In genomic region chr10:103499881-103500280, GRCh38 we compare ENCODE assay signal across 1 cellular context.
TF ChIP-seq lines count a peak whose summit lies in the region.

No MANE protein-coding gene starts in this region.

TF ChIP-seq in GM23338, 12 proteins besides CTCF, POLR2A, EP300 and RAD21 (continued from another document):
- TF ChIP-seq ZNF462 (CRISPR knock-in tag; IDR thresholded peaks at IDR 0.05) (no peak), ZNF114 (CRISPR knock-in tag; IDR thresholded peaks at IDR 0.05) (no peak), ZNF331 (CRISPR knock-in tag; IDR thresholded peaks at IDR 0.05; ENCODE audit: low read depth) (no peak), STAT1 (IDR thresholded peaks at IDR 0.05; ENCODE audit: unreplicated experiment) (no peak), NANOG (IDR thresholded peaks at IDR 0.05; ENCODE audit: borderline replicate concordance) (no peak), EZH2phosphoT487 (IDR thresholded peaks at IDR 0.05; ENCODE audit: unreplicated experiment) (no peak), EZH2 (IDR thresholded peaks at IDR 0.05; ENCODE audit: low read depth, unreplicated experiment) (no peak), POLR2AphosphoS5 (IDR thresholded peaks at IDR 0.05; ENCODE audit: low read depth) (no peak)
